In genomic region chr9:136847065-136847826, GRCh38 we compare ENCODE assay signal across 8 cellular contexts.
A peak's percentile ranks its signal among the peaks of the same experiment; 100 is the strongest.
DNase-seq lines count a peak whose midpoint lies in the region; ATAC-seq and TF ChIP-seq lines count a peak whose summit lies in the region.

No MANE protein-coding gene starts in this region.

- H3K4me3 ChIP-seq in HUES48 (ENCODE audit: low read depth, low read length) (peak overlapping the region; percentile 83), WERI-Rb-1 (ENCODE audit: low read depth, low read length) (peak overlapping the region; percentile 72), fibroblast of mammary gland (ENCODE audit: control insufficient read depth, low read depth, low read length) (peak overlapping the region; percentile 81), neutrophil (ENCODE audit: low read depth in 1 of 2, low read length in 1 of 2) (peak overlapping the region; percentile 85 to 100)

- ATAC-seq in HG03095 (IDR thresholded peaks at IDR 0.05; ENCODE audit: unreplicated experiment), result no peak
- no peak for ATAC-seq in HG03196 (IDR thresholded peaks at IDR 0.05; ENCODE audit: unreplicated experiment)

- no peak for TF ChIP-seq CTCF in C4-2B (conservative IDR thresholded peaks at IDR 0.05)
- TF ChIP-seq CTCF in WERI-Rb-1 (IDR thresholded peaks at IDR 0.05; ENCODE audit: low read depth, low read length), result no peak
- no peak for TF ChIP-seq CTCF in fibroblast of mammary gland (conservative IDR thresholded peaks at IDR 0.05; ENCODE audit: control insufficient read depth, insufficient read depth, low read depth, low read length)
- no peak for TF ChIP-seq CTCF in neutrophil (IDR thresholded peaks at IDR 0.05)

- DNase-seq in WERI-Rb-1, result peak; percentile 71
- DNase-seq in fibroblast of mammary gland (ENCODE audit: low read depth), result peak; percentile 61
- no peak for DNase-seq in cerebellar cortex (ENCODE audit: low spot score)

- H3K36me3 ChIP-seq in HUES48 (ENCODE audit: control insufficient read depth, insufficient read depth, low read length) (peaks cover 20% of the 10 kb centered on the region), WERI-Rb-1 (peaks cover 29% of the 10 kb centered on the region), neutrophil (no peaks in the 10 kb centered on the region)

- no peaks in the 10 kb centered on the region for H3K27me3 ChIP-seq in HUES48 (ENCODE audit: control insufficient read depth, insufficient read depth, low read length)
- H3K27me3 ChIP-seq in WERI-Rb-1 (ENCODE audit: insufficient read depth, low read depth, severe bottlenecking), result no peaks in the 10 kb centered on the region
- peaks cover 70% of the 10 kb centered on the region for H3K27me3 ChIP-seq in neutrophil

- H3K9me3 ChIP-seq in HUES48 (ENCODE audit: control insufficient read depth, insufficient read depth, low read length), result no peaks in the 10 kb centered on the region
- H3K9me3 ChIP-seq in WERI-Rb-1 (ENCODE audit: severe bottlenecking), result no peaks in the 10 kb centered on the region
- H3K9me3 ChIP-seq in neutrophil, result no peaks in the 10 kb centered on the region

- H3K4me1 ChIP-seq in HUES48 (ENCODE audit: control insufficient read depth, insufficient read depth, low read length) (peaks cover 7% of the 10 kb centered on the region; the same call in 1 of the 2 replicates), neutrophil (ENCODE audit: control insufficient read depth in 1 of 2, insufficient read depth in 1 of 2, low read depth in 1 of 2, low read length in 1 of 2) (peaks cover 47 to 61% of the 10 kb centered on the region in 2 experiments)

- peak overlapping the region; percentile 96 for H3K27ac ChIP-seq in C4-2B
- peak overlapping the region; percentile 95 for H3K27ac ChIP-seq in HUES48 (ENCODE audit: low read depth, low read length)
- peak overlapping the region; percentile 98 for H3K27ac ChIP-seq in WERI-Rb-1
- peak overlapping the region; percentile 44 for H3K27ac ChIP-seq in neutrophil

- peak overlapping the region; percentile 59; the same call in 1 of the 2 replicates for H3K9ac ChIP-seq in HUES48 (ENCODE audit: low read depth, low read length)

Comparison
In these comparisons a context has a peak if more than half of its experiments do, and no peak if none do; other contexts are left out.
1. H3K27ac ChIP-seq: peak in every context shown above with its lines; median percentile 98 in WERI-Rb-1; 96 in C4-2B; 95 in HUES48; 44 in neutrophil.